Comparison of ENCODE assay signal across 8 cellular contexts in the genomic region with DNA sequence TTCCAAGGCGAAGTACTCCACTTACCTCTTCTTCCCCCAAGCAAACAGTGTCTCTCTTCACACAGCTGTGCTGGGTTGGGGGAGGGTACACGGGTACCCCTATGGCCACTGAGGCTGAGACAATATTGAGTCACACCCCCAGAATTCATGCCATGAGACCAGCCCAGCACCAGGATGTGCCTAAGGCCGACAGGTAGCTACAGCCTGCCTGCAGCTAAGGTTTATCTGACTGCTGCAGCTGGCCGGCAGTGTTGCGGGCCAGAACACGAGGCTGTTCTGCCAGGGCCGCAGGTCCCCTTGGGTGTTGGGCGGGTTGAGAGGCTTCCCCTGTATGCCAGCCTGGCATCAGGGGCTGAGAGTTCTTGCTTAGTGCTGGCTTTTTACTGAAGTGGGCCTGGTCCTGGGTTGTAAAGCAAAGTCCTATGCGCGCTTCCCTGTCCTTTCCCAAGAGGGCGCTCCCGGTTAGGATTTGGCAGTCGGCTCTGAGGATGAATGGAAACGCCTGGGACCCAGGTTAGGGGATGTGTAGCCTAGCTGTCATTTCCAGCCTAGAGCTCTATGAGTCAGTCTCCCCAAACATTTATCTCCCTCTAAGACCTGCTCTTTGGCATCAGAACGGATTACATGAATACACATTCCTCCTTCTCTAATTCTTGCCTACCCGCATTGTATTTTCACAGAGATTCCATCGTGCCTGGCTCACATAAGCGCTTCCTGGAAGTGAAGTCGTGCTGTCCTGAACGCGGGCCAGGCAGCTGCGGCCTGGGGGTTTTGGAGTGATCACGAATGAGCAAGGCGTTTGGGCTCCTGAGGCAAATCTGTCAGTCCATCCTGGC. TPM values are rescaled to one million over a fixed set of nuclear protein-coding genes. Genes with fewer than 3 reads are reported as not detected.
DNase-seq lines count a peak whose midpoint lies in the region; ATAC-seq and TF ChIP-seq lines count a peak whose summit lies in the region.

No MANE protein-coding gene starts in this region.

- no peaks in the 10 kb centered on the region for H3K36me3 Mint-ChIP-seq in activated CD8-positive, alpha-beta T cell treated with anti-CD3 and anti-CD28 coated beads for 36 hours (ENCODE audit: low read depth)

- H3K9me3 ChIP-seq in AG04450 (ENCODE audit: control insufficient read depth, insufficient read depth, low read length) = peaks cover 6% of the 10 kb centered on the region; the same call in 1 of the 2 replicates
- no peaks in the 10 kb centered on the region for H3K9me3 ChIP-seq in suprapubic skin

- peak; percentile 99 for DNase-seq in AG04450 (ENCODE audit: low read depth, low spot score)
- DNase-seq in GM20000 (ENCODE audit: low spot score) = peak; percentile 61
- peak; percentile 29 to 63 for DNase-seq in NCI-H446 (lab: John Stamatoyannopoulos, UW)
- peak; percentile 76 for DNase-seq in activated CD8-positive, alpha-beta T cell treated with anti-CD3 and anti-CD28 coated beads for 36 hours
- peak; percentile 97 for DNase-seq in myocyte (ENCODE audit: low read depth)
- no peak for DNase-seq in suprapubic skin (ENCODE audit: low spot score in 2 of 2)

- H3K27ac Mint-ChIP-seq in activated CD8-positive, alpha-beta T cell treated with anti-CD3 and anti-CD28 coated beads for 36 hours = no peak overlapping the region

- peak overlapping the region; percentile 97 for H3K27ac ChIP-seq in AG04450 (ENCODE audit: low read depth, low read length)
- no peak overlapping the region for H3K27ac ChIP-seq in suprapubic skin

- H3K4me1 ChIP-seq in suprapubic skin = peaks cover 4% of the 10 kb centered on the region

- no peak overlapping the region for H3K4me3 Mint-ChIP-seq in activated CD8-positive, alpha-beta T cell treated with anti-CD3 and anti-CD28 coated beads for 36 hours

- no peak for TF ChIP-seq POLR2A in suprapubic skin (IDR thresholded peaks at IDR 0.05)

- TF ChIP-seq CTCF in AG04450 (IDR thresholded peaks at IDR 0.05; ENCODE audit: low read depth, low read length) = peak; percentile 95
- peak; percentile 58 for TF ChIP-seq CTCF in GM20000 (IDR thresholded peaks at IDR 0.05; ENCODE audit: extremely low read depth, missing control alignments)
- TF ChIP-seq CTCF in activated CD8-positive, alpha-beta T cell treated with anti-CD3 and anti-CD28 coated beads for 36 hours (IDR thresholded peaks at IDR 0.05) = peak; percentile 73
- peak; percentile 35 to 73 for TF ChIP-seq CTCF in suprapubic skin (IDR thresholded peaks at IDR 0.05)

- CTCF ChIA-PET in AG04450 (lab: Charles Lee) = interaction anchor here (1.1 to 1.5 kb wide), 3 partner anchors 16 to 965 kb away, joined by 3 to 4 read pairs (median 4); partner anchors contain the start of gene DGCR2
- CTCF ChIA-PET in activated CD8-positive, alpha-beta T cell treated with anti-CD3 and anti-CD28 coated beads for 36 hours (lab: Charles Lee) = interaction anchor here (1.2 to 1.4 kb wide), 4 partner anchors 22 to 327 kb away, joined by 3 to 4 read pairs (median 4); no protein-coding TSS in a partner anchor

- POLR2A ChIA-PET in AG04450 (lab: Yijun Ruan, JAX) = no interaction called here
- POLR2A ChIA-PET in activated CD8-positive, alpha-beta T cell treated with anti-CD3 and anti-CD28 coated beads for 36 hours (lab: Charles Lee) = no interaction called here

- peaks cover 7% of the 10 kb centered on the region for H3K4me1 Mint-ChIP-seq in activated CD8-positive, alpha-beta T cell treated with anti-CD3 and anti-CD28 coated beads for 36 hours (ENCODE audit: low read depth)

- no peak overlapping the region for H3K4me3 ChIP-seq in AG04450 (ENCODE audit: low read depth, low read length)
- no peak overlapping the region for H3K4me3 ChIP-seq in suprapubic skin

- WGBS in suprapubic skin = 33% methylated on average over 17 of the region's 24 CpGs

- intact Hi-C loops in activated CD8-positive, alpha-beta T cell treated with anti-CD3 and anti-CD28 coated beads for 36 hours (cut with micrococcal nuclease) = no loop called here

- no peaks in the 10 kb centered on the region for H3K27me3 Mint-ChIP-seq in activated CD8-positive, alpha-beta T cell treated with anti-CD3 and anti-CD28 coated beads for 36 hours

- H3K27me3 ChIP-seq in AG04450 (ENCODE audit: control insufficient read depth, insufficient read depth, low read length) (no peaks in the 10 kb centered on the region), suprapubic skin (no peaks in the 10 kb centered on the region)

- peak; percentile 71 for ATAC-seq in activated CD8-positive, alpha-beta T cell treated with anti-CD3 and anti-CD28 coated beads for 36 hours
- peak; percentile 74 for ATAC-seq in esophagus mucosa
- ATAC-seq in HG02588 (IDR thresholded peaks at IDR 0.05; ENCODE audit: unreplicated experiment) = no peak

- TF ChIP-seq EP300 in suprapubic skin (IDR thresholded peaks at IDR 0.05) = no peak

- H3K9me3 Mint-ChIP-seq in activated CD8-positive, alpha-beta T cell treated with anti-CD3 and anti-CD28 coated beads for 36 hours = no peaks in the 10 kb centered on the region

- H3K36me3 ChIP-seq in suprapubic skin = no peaks in the 10 kb centered on the region

RNA-seq across cellular contexts. Expression of gene USP18, which starts 7.1 kb away (rescaled TPM):
- polyA plus RNA-seq in AG04450 (2011; rRNA removed) = 25.2 and 26.7 TPM in 2 replicates
- 12.2 and 14.6 TPM in 2 replicates for polyA minus RNA-seq in AG04450 (2011; rRNA and poly(A)+ RNA removed)
- 1 to 10 TPM; 6.4 to 6.6 TPM for total RNA-seq in activated CD8-positive, alpha-beta T cell treated with anti-CD3 and anti-CD28 coated beads for 36 hours
- total RNA-seq in esophagus mucosa = 3.3 TPM
- total RNA-seq in myocyte = 31.7 and 37.4 TPM in 2 replicates
- polyA plus RNA-seq in myocyte (2012) = 14.8 TPM
- 1 to 10 TPM; 3.5 to 8.1 (median 5.0) TPM for total RNA-seq in suprapubic skin

RNA-seq across cellular contexts. Expression of gene TUBA8, which starts 46.5 kb away (rescaled TPM):
- polyA plus RNA-seq in AG04450 (2011; rRNA removed) = 2.7 and 3.0 TPM in 2 replicates
- polyA minus RNA-seq in AG04450 (2011; rRNA and poly(A)+ RNA removed) = 2.7 and 3.5 TPM in 2 replicates
- under 1 TPM; 0.56 to 0.85 TPM for total RNA-seq in activated CD8-positive, alpha-beta T cell treated with anti-CD3 and anti-CD28 coated beads for 36 hours
- total RNA-seq in esophagus mucosa (0.68 TPM), myocyte (12.6 and 20.9 TPM in 2 replicates), suprapubic skin (1 to 10 TPM; 1.7 to 7.1 (median 2.6) TPM)
- polyA plus RNA-seq in myocyte (2012) = 36.8 TPM

Comparison
In these comparisons a context has a peak if more than half of its experiments do, and no peak if none do; other contexts are left out.
1. DNase-seq: peak in AG04450 (single experiment), GM20000 (single experiment), NCI-H446 (2 of 2), activated CD8-positive, alpha-beta T cell treated with anti-CD3 and anti-CD28 coated beads for 36 hours (single experiment) and myocyte (single experiment); none in suprapubic skin (0 of 2).
2. Peak in every context shown above with its lines, with median percentiles within 50 percentile points of each other: CTCF ChIP-seq.